ENCODE assay signal across 19 cellular contexts in genomic region chr4:76943129-76943620, GRCh38. TPM values are rescaled to one million over a fixed set of nuclear protein-coding genes. Genes with fewer than 3 reads are reported as not detected.
DNase-seq lines count a peak whose midpoint lies in the region; ATAC-seq and TF ChIP-seq lines count a peak whose summit lies in the region.
"Had no signal": no experiment of that assay in that cellular context is flagged by ENCODE, and none has a peak within 500 bp of the region (broad histone marks: within the 10 kb centered on the region; RNA-seq: fewer than 3 reads in every experiment).

No MANE protein-coding gene starts in this region.

- no peak overlapping the region for H3K9ac ChIP-seq in mammary epithelial cell (ENCODE audit: insufficient read depth, low read length)
- H3K9ac ChIP-seq: BLaER1 had no signal

- no peaks in the 10 kb centered on the region for H4K20me1 ChIP-seq in mammary epithelial cell (ENCODE audit: insufficient read depth, low read length)

- intact Hi-C loops in mammary epithelial cell (cut with micrococcal nuclease): loop anchor here (10.0 kb wide), 1 partner anchor 188 kb away; no protein-coding TSS in a partner anchor

- no peak overlapping the region for H3K27ac ChIP-seq in mammary epithelial cell (ENCODE audit: insufficient read depth, low read depth, low read length)
- H3K27ac ChIP-seq: BLaER1 had no signal

- CTCF ChIA-PET in mammary epithelial cell (lab: Charles Lee; ENCODE audit: low non-redundant PET): no interaction called here

- peak; percentile 49 for DNase-seq in Daoy (ENCODE audit: low read depth)
- peak; percentile 48 for DNase-seq in LHCN-M2 (ENCODE audit: low read depth)
- peak; percentile 63 for DNase-seq in mammary epithelial cell
- DNase-seq in left lobe of liver (ENCODE audit: low spot score): no peak
- no peak for DNase-seq in NCI-H128 (lab: John Stamatoyannopoulos, UW; ENCODE audit: unreplicated experiment)
- no peak for DNase-seq in NCI-H2081 (lab: John Stamatoyannopoulos, UW)
- DNase-seq in DMS153 treated with DMSO at 0.1 percent for 48 hours (lab: John Stamatoyannopoulos, UW; ENCODE audit: unreplicated experiment): no peak
- DNase-seq: activated CD4-positive, alpha-beta T cell treated with anti-CD3 and anti-CD28 coated beads, Interleukin-2, amount 50 U/mL, for 4 hours; activated naive CD8-positive, alpha-beta T cell treated with anti-CD3 and anti-CD28 coated beads for 36 hours; activated T-cell treated with anti-CD3 and anti-CD28 coated beads, Interleukin-2, amount 50 U/mL, for 4 hours; endodermal cell; NCI-H1048; NCI-H748 treated with DMSO at 0.1 percent for 48 hours had no signal

- H3K36me3 ChIP-seq in mammary epithelial cell (ENCODE audit: insufficient read depth, low read length): peaks cover 2% of the 10 kb centered on the region

- no TSS peak for BruUV-seq in mammary epithelial cell (replicated peaks; lab: Mats Ljungman, UMichigan)

- H3K4me3 ChIP-seq in mammary epithelial cell (replicated peaks in 1 of 3; ENCODE audit: insufficient read depth in 1 of 3, low read depth in 2 of 3, low read length in 3 of 3): no peak overlapping the region
- H3K4me3 ChIP-seq: BLaER1 had no signal

- in situ Hi-C loops in mammary epithelial cell (cut with MboI; ENCODE audit: low sequenced_read_pairs in 2 of 2): no loop called here

- H3K4me2 ChIP-seq in mammary epithelial cell (ENCODE audit: insufficient read depth, low read depth, low read length): no peak overlapping the region
- H3K4me2 ChIP-seq: BLaER1 had no signal

- H3K4me1 ChIP-seq in mammary epithelial cell (ENCODE audit: insufficient read depth, low read length): peaks cover 10% of the 10 kb centered on the region

- TF ChIP-seq CTCF in mammary epithelial cell (conservative IDR thresholded peaks at IDR 0.05 in 1 of 2, IDR thresholded peaks at IDR 0.05 in 1 of 2; ENCODE audit: extremely low read depth in 1 of 2, insufficient read depth in 1 of 2, low read depth in 1 of 2, low read length in 2 of 2): no peak

- H3K27me3 ChIP-seq in mammary epithelial cell (ENCODE audit: insufficient read depth, low read length): no peaks in the 10 kb centered on the region
- H3K27me3 ChIP-seq: BLaER1 had no signal

- H3K9me3 ChIP-seq in mammary epithelial cell (replicated peaks; ENCODE audit: insufficient read depth, low read length): no peaks in the 10 kb centered on the region

- 42% methylated on average over 6 of the region's 6 CpGs for WGBS in mammary epithelial cell (ENCODE audit: low coverage, missing lambda C conversion rate)

- H3K79me2 ChIP-seq in mammary epithelial cell (ENCODE audit: insufficient read depth, low read length): peaks cover 23% of the 10 kb centered on the region

- dilution Hi-C loops in mammary epithelial cell (cut with HindIII; ENCODE audit: low sequenced_read_pairs): no loop called here

- ATAC-seq in left lobe of liver (peak; percentile 78), GM18519 (IDR thresholded peaks at IDR 0.05; ENCODE audit: low FRiP score, unreplicated experiment) (no peak)
- ATAC-seq: activated T-cell treated with anti-CD3 and anti-CD28 coated beads, Interleukin-2, amount 50 U/mL, for 4 hours; sciatic nerve had no signal

- H2AFZ ChIP-seq in mammary epithelial cell (ENCODE audit: low read depth, low read length): no peak overlapping the region

RNA-seq across cellular contexts. Expression of gene SEPTIN11, which starts 6.4 kb away (rescaled TPM):
- total RNA-seq in Daoy (2014; rRNA removed; shearing (Covaris generic)): 34.4 and 48.2 TPM in 2 replicates
- total RNA-seq in LHCN-M2 (2014; rRNA removed) (188 and 202 TPM in 2 replicates), mammary epithelial cell (100 to 1,000 TPM; 156 to 188 TPM), left lobe of liver (37.2 TPM)
- polyA plus RNA-seq in LHCN-M2 (2012): 173 TPM
- 102 TPM for polyA plus RNA-seq in mammary epithelial cell
- polyA minus RNA-seq in mammary epithelial cell: 154 TPM

RNA-seq across cellular contexts. Expression of gene SOWAHB, which starts 45.2 kb away (rescaled TPM):
- total RNA-seq in Daoy (2014; rRNA removed; shearing (Covaris generic)): not detected in 2 replicates
- total RNA-seq in LHCN-M2 (2014; rRNA removed) (not detected in 2 replicates), mammary epithelial cell (1 to 10 TPM; 2.9 to 8.3 TPM), left lobe of liver (22.1 TPM)
- polyA plus RNA-seq in LHCN-M2 (2012): 0.04 TPM
- 0.33 TPM for polyA plus RNA-seq in mammary epithelial cell
- 0.47 TPM for polyA minus RNA-seq in mammary epithelial cell
- total RNA-seq: mesenteric fat pad, neural crest cell, sciatic nerve, subcutaneous adipose tissue had no signal

Comparison
In these comparisons a context has a peak if more than half of its experiments do, and no peak if none do; other contexts are left out.
1. DNase-seq: peak in Daoy (single experiment), LHCN-M2 (single experiment) and mammary epithelial cell (single experiment); none in left lobe of liver (single experiment), NCI-H128 (single experiment), NCI-H2081 (0 of 2) and DMS153 treated with DMSO at 0.1 percent for 48 hours (single experiment).